Comparison of ENCODE assay signal across 8 cellular contexts in genomic region chr2:38959938-38960608, GRCh38.
DNase-seq lines count a peak whose midpoint lies in the region; ATAC-seq and TF ChIP-seq lines count a peak whose summit lies in the region.

No MANE protein-coding gene starts in this region.

- ATAC-seq in GM18858 (IDR thresholded peaks at IDR 0.05; ENCODE audit: unreplicated experiment) = peak; percentile 72
- ATAC-seq in foreskin keratinocyte = peak; percentile 98

- no peaks in the 10 kb centered on the region for H3K36me3 ChIP-seq in stomach smooth muscle (ENCODE audit: control insufficient read depth in 2 of 2, insufficient read depth in 2 of 2, low read length in 2 of 2)

- no peaks in the 10 kb centered on the region for H3K9me3 ChIP-seq in stomach smooth muscle (ENCODE audit: control insufficient read depth in 2 of 2, low read length in 2 of 2)

- H3K4me3 ChIP-seq in stomach smooth muscle (ENCODE audit: low read length in 2 of 2) = peak overlapping the region; percentile 54 to 70

- H3K27me3 ChIP-seq in foreskin keratinocyte (peaks cover 15% of the 10 kb centered on the region), stomach smooth muscle (ENCODE audit: control insufficient read depth in 1 of 2, insufficient read depth in 2 of 2, low read length in 2 of 2) (no peaks in the 10 kb centered on the region)

- TF ChIP-seq CTCF in foreskin keratinocyte (conservative IDR thresholded peaks at IDR 0.05) = peak; percentile 49

- H3K4me1 ChIP-seq in foreskin keratinocyte (no peaks in the 10 kb centered on the region), stomach smooth muscle (ENCODE audit: control insufficient read depth, insufficient read depth, low read length) (peaks cover 14% of the 10 kb centered on the region)

- H3K9ac ChIP-seq in stomach smooth muscle (ENCODE audit: low read length in 2 of 2) = peak overlapping the region in 1 of 2 donors; percentile 25

- H3K27ac ChIP-seq in foreskin keratinocyte = no peak overlapping the region
- H3K27ac ChIP-seq in stomach smooth muscle (ENCODE audit: low read length) = no peak overlapping the region

- peak in 70 of 76 experiments; percentile 7 to 82 (median 62) for DNase-seq in HUDEP-2 (lab: John Stamatoyannopoulos, UW; ENCODE audit: unreplicated experiment in 76 of 76)
- DNase-seq in activated effector memory CD4-positive, alpha-beta T cell treated with anti-CD3 and anti-CD28 coated beads, Interleukin-2, amount 50 U/mL, for 16 hours = peak; percentile 88
- peak; percentile 43 to 65 for DNase-seq in foreskin keratinocyte
- peak; percentile 20 for DNase-seq in occipital lobe (lab: John Stamatoyannopoulos, UW)
- DNase-seq in SW 1271 (lab: John Stamatoyannopoulos, UW) = no peak
- no peak for DNase-seq in NCI-H2227 treated with DMSO at 0.1 percent for 48 hours (lab: John Stamatoyannopoulos, UW)

Comparison
In these comparisons a context has a peak if more than half of its experiments do, and no peak if none do; other contexts are left out.
1. DNase-seq: peak in HUDEP-2 (70 of 76), activated effector memory CD4-positive, alpha-beta T cell treated with anti-CD3 and anti-CD28 coated beads, Interleukin-2, amount 50 U/mL, for 16 hours (single experiment), foreskin keratinocyte (2 of 2) and occipital lobe (single experiment); none in SW 1271 (0 of 2) and NCI-H2227 treated with DMSO at 0.1 percent for 48 hours (single experiment).